Comparison of ENCODE assay signal across 21 cellular contexts in genomic region chr6:131581523-131581922, GRCh38. TPM values are rescaled to one million over a fixed set of nuclear protein-coding genes. Genes with fewer than 3 reads are reported as not detected.
"Had no signal": no experiment of that assay in that cellular context is flagged by ENCODE, and none has a peak within 500 bp of the region (broad histone marks: within the 10 kb centered on the region; RNA-seq: fewer than 3 reads in every experiment).

No MANE protein-coding gene starts in this region.

- ATAC-seq: left cardiac atrium; stimulated activated naive B cell treated with anti-CD40 and anti-IgM and Interleukin-4, amounts not matched to agents 10 μg/mL and 1 μg/mL and 100 μg/mL, for 72 hours; stimulated activated naive CD8-positive, alpha-beta T cell treated with anti-CD3 and anti-CD28 coated beads, Interleukin-15, amount 100 ng/mL, for 72 hours had no signal

- H3K79me2 ChIP-seq: hepatocyte had no signal

- H3K27ac ChIP-seq: hepatocyte, left ventricle myocardium inferior, sigmoid colon, skin epidermis, thoracic aorta, transverse colon had no signal

- DNase-seq: foreskin melanocyte; head of caudate nucleus; kidney; left cardiac atrium; left ventricle myocardium inferior; mesenchymal stem cell; naive B cell; posterior cingulate gyrus; sigmoid colon; stimulated activated CD4-positive, alpha-beta T cell treated with anti-CD3 and anti-CD28 coated beads, Interleukin-2, amount 100 ng/mL, for 24 hours; stimulated activated CD4-positive, alpha-beta T cell treated with anti-CD3 and anti-CD28 coated beads, Interleukin-4, amount 100 ng/mL, for 4 hours; stimulated activated naive B cell treated with anti-CD40 and anti-IgM and Interleukin-4, amounts not matched to agents 10 μg/mL and 1 μg/mL and 100 μg/mL, for 72 hours; stimulated activated naive CD8-positive, alpha-beta T cell treated with anti-CD3 and anti-CD28 coated beads, Interleukin-15, amount 100 ng/mL, for 72 hours; transverse colon had no signal

- H2AFZ ChIP-seq: hepatocyte had no signal

- H3K9me3 ChIP-seq: left ventricle myocardium inferior, sigmoid colon, thoracic aorta, transverse colon had no signal

- H3K4me3 ChIP-seq: hepatocyte, left ventricle myocardium inferior, lung, sigmoid colon, skin epidermis, thoracic aorta, transverse colon had no signal

- H3K4me2 ChIP-seq: hepatocyte had no signal

- H3K27me3 ChIP-seq: hepatocyte, sigmoid colon, transverse colon had no signal

- FAIRE-seq: colon, kidney had no signal

- H3K4me1 ChIP-seq: left ventricle myocardium inferior, sigmoid colon, transverse colon had no signal

RNA-seq across cellular contexts. Expression of gene ARG1, which starts 8.5 kb away (rescaled TPM):
- total RNA-seq: kidney, osteoblast, pulmonary artery endothelial cell, transverse colon had no signal

RNA-seq across cellular contexts. Expression of gene ENPP3, which starts 55.6 kb away (rescaled TPM):
- total RNA-seq: osteoblast had no signal
